Comparison of ENCODE assay signal across 2 cellular contexts in genomic region chr16:19583665-19584300, GRCh38.
TF ChIP-seq lines count a peak whose summit lies in the region.

No MANE protein-coding gene starts in this region.

TF ChIP-seq in GM23338, 12 proteins besides CTCF, POLR2A, EP300 and RAD21 (continued from another document):
- no peak for TF ChIP-seq REST (IDR thresholded peaks at IDR 0.05; ENCODE audit: unreplicated experiment)
- TF ChIP-seq EZH2phosphoT487 (IDR thresholded peaks at IDR 0.05; ENCODE audit: unreplicated experiment): no peak
- TF ChIP-seq NANOG (IDR thresholded peaks at IDR 0.05; ENCODE audit: borderline replicate concordance): no peak
- TF ChIP-seq ZNF462 (CRISPR knock-in tag; IDR thresholded peaks at IDR 0.05): no peak
- TF ChIP-seq ETS1 (IDR thresholded peaks at IDR 0.05): no peak
- no peak for TF ChIP-seq STAT1 (IDR thresholded peaks at IDR 0.05; ENCODE audit: unreplicated experiment)
- no peak for TF ChIP-seq JUNB (IDR thresholded peaks at IDR 0.05; ENCODE audit: unreplicated experiment)
TF ChIP-seq in GM23338: peak in this region for 0.

TF ChIP-seq in K562, 482 proteins besides CTCF, POLR2A, EP300 and RAD21:
- TF ChIP-seq NR0B1 (IDR thresholded peaks at IDR 0.05; ENCODE audit: partially characterized antibody) (no peak), NCOA2 (IDR thresholded peaks at IDR 0.05; ENCODE audit: partially characterized antibody in 2 of 2) (no peak), KLF10 (CRISPR knock-in tag; IDR thresholded peaks at IDR 0.05) (no peak), E2F8 (IDR thresholded peaks at IDR 0.05; ENCODE audit: low read depth, partially characterized antibody) (no peak), MCM3 (IDR thresholded peaks at IDR 0.05) (no peak), NBN (IDR thresholded peaks at IDR 0.05; ENCODE audit: low read depth) (no peak), ARID1B (IDR thresholded peaks at IDR 0.05) (no peak), SP2 (IDR thresholded peaks at IDR 0.05; ENCODE audit: extremely low read depth, low read depth, low read length, poor library complexity, severe bottlenecking) (no peak)
